8 cellular contexts compared by ENCODE assay signal in genomic region chr6:19803331-19804330, GRCh38. TPM values are rescaled to one million over a fixed set of nuclear protein-coding genes. Genes with fewer than 3 reads are reported as not detected.
A peak's percentile ranks its signal among the peaks of the same experiment; 100 is the strongest.
DNase-seq lines count a peak whose midpoint lies in the region; ATAC-seq and TF ChIP-seq lines count a peak whose summit lies in the region.

No MANE protein-coding gene starts in this region.

- peaks cover 44% of the 10 kb centered on the region for H3K36me3 Mint-ChIP-seq in nephron progenitor cell (ENCODE audit: low read depth)
- H3K36me3 Mint-ChIP-seq in activated CD8-positive, alpha-beta T cell treated with anti-CD3 and anti-CD28 coated beads, Interleukin-2, amount 10 ng/mL, durations not matched to agents 7 days and 5 days (ENCODE audit: low read depth): no peaks in the 10 kb centered on the region

- H3K27ac Mint-ChIP-seq in nephron progenitor cell: peak overlapping the region; percentile 99
- no peak overlapping the region for H3K27ac Mint-ChIP-seq in activated CD8-positive, alpha-beta T cell treated with anti-CD3 and anti-CD28 coated beads, Interleukin-2, amount 10 ng/mL, durations not matched to agents 7 days and 5 days

- peaks cover 56% of the 10 kb centered on the region for H3K9me3 Mint-ChIP-seq in nephron progenitor cell
- no peaks in the 10 kb centered on the region for H3K9me3 Mint-ChIP-seq in activated CD8-positive, alpha-beta T cell treated with anti-CD3 and anti-CD28 coated beads, Interleukin-2, amount 10 ng/mL, durations not matched to agents 7 days and 5 days (ENCODE audit: insufficient read depth)

- peak overlapping the region; percentile 49 for H3K4me3 ChIP-seq in colonic mucosa

- peak overlapping the region in 1 of 2 donors; percentile 77 for H3K9ac ChIP-seq in colonic mucosa (ENCODE audit: low read depth in 2 of 2, low read length in 2 of 2)

- CTCF ChIA-PET in activated CD8-positive, alpha-beta T cell treated with anti-CD3 and anti-CD28 coated beads, Interleukin-2, amount 10 ng/mL, durations not matched to agents 7 days and 5 days (lab: Charles Lee): no interaction called here
- CTCF ChIA-PET in HEK293T (lab: Yijun Ruan, JAX): no interaction called here

- peaks cover 51% of the 10 kb centered on the region for H3K4me1 Mint-ChIP-seq in nephron progenitor cell
- H3K4me1 Mint-ChIP-seq in activated CD8-positive, alpha-beta T cell treated with anti-CD3 and anti-CD28 coated beads, Interleukin-2, amount 10 ng/mL, durations not matched to agents 7 days and 5 days (ENCODE audit: low read depth): peaks cover 6% of the 10 kb centered on the region

- no peaks in the 10 kb centered on the region for H3K9me3 ChIP-seq in colonic mucosa

- DNase-seq in NCI-H146 treated with DMSO at 0.1 percent for 48 hours (lab: John Stamatoyannopoulos, UW; ENCODE audit: unreplicated experiment): peak; percentile 48
- no peak for DNase-seq in colonic mucosa
- no peak for DNase-seq in nephron progenitor cell
- DNase-seq in activated CD8-positive, alpha-beta T cell treated with anti-CD3 and anti-CD28 coated beads, Interleukin-2, amount 10 ng/mL, durations not matched to agents 7 days and 5 days: no peak
- no peak for DNase-seq in HEK293T (ENCODE audit: extremely low spot score)

- H3K4me1 ChIP-seq in colonic mucosa: peaks cover 7% of the 10 kb centered on the region

- peak overlapping the region; percentile 85 for H3K4me3 Mint-ChIP-seq in nephron progenitor cell
- no peak overlapping the region for H3K4me3 Mint-ChIP-seq in activated CD8-positive, alpha-beta T cell treated with anti-CD3 and anti-CD28 coated beads, Interleukin-2, amount 10 ng/mL, durations not matched to agents 7 days and 5 days

- intact Hi-C loops in colonic mucosa (cut with DNase I): no loop called here

- H3K27me3 Mint-ChIP-seq in nephron progenitor cell (ENCODE audit: low read depth, poor library complexity): no peaks in the 10 kb centered on the region
- H3K27me3 Mint-ChIP-seq in activated CD8-positive, alpha-beta T cell treated with anti-CD3 and anti-CD28 coated beads, Interleukin-2, amount 10 ng/mL, durations not matched to agents 7 days and 5 days (ENCODE audit: low read depth): peaks cover 19% of the 10 kb centered on the region

- H3K36me3 ChIP-seq in colonic mucosa: no peaks in the 10 kb centered on the region

- POLR2A ChIA-PET in activated CD8-positive, alpha-beta T cell treated with anti-CD3 and anti-CD28 coated beads, Interleukin-2, amount 10 ng/mL, durations not matched to agents 7 days and 5 days (lab: Charles Lee): no interaction called here
- POLR2A ChIA-PET in HEK293T (lab: Yijun Ruan, JAX): interaction anchor here (0.6 to 3.2 kb wide), 6 partner anchors 13 to 1284 kb away, joined by 3 to 24 read pairs (median 4); partner anchors contain the start of gene ID4

- ATAC-seq in HG03469 (IDR thresholded peaks at IDR 0.05; ENCODE audit: unreplicated experiment): no peak
- ATAC-seq in activated CD8-positive, alpha-beta T cell treated with anti-CD3 and anti-CD28 coated beads, Interleukin-2, amount 10 ng/mL, durations not matched to agents 7 days and 5 days: no peak
- no peak for ATAC-seq in GM19397 (IDR thresholded peaks at IDR 0.05; ENCODE audit: unreplicated experiment)

- no peaks in the 10 kb centered on the region for H3K27me3 ChIP-seq in colonic mucosa

- no peak for TF ChIP-seq CTCF in C4-2B (conservative IDR thresholded peaks at IDR 0.05)
- TF ChIP-seq CTCF in colonic mucosa (IDR thresholded peaks at IDR 0.05): no peak
- TF ChIP-seq CTCF in nephron progenitor cell (IDR thresholded peaks at IDR 0.05): no peak

- peak overlapping the region; percentile 85 for H3K27ac ChIP-seq in C4-2B
- peak overlapping the region; percentile 66 for H3K27ac ChIP-seq in colonic mucosa

TF ChIP-seq in HEK293T, 16 proteins besides CTCF, POLR2A, EP300 and RAD21:
- TF ChIP-seq ELF4 (IDR thresholded peaks at IDR 0.05): no peak
- TF ChIP-seq FOXM1 (IDR thresholded peaks at IDR 0.05; ENCODE audit: borderline replicate concordance): no peak
- TF ChIP-seq CTBP1 (IDR thresholded peaks at IDR 0.05; ENCODE audit: borderline replicate concordance): no peak
- TF ChIP-seq ARNT (IDR thresholded peaks at IDR 0.05): no peak
- TF ChIP-seq SUZ12 (IDR thresholded peaks at IDR 0.05): no peak
- TF ChIP-seq FOXK2 (IDR thresholded peaks at IDR 0.05): no peak
- TF ChIP-seq NFRKB (IDR thresholded peaks at IDR 0.05): no peak
- TF ChIP-seq LEF1 (IDR thresholded peaks at IDR 0.05; ENCODE audit: borderline replicate concordance): no peak
- no peak for TF ChIP-seq L3MBTL2 (conservative IDR thresholded peaks at IDR 0.05)
- TF ChIP-seq ZNF384 (IDR thresholded peaks at IDR 0.05): no peak
- no peak for TF ChIP-seq PKNOX1 (IDR thresholded peaks at IDR 0.05)
- TF ChIP-seq BHLHE40 (IDR thresholded peaks at IDR 0.05; ENCODE audit: borderline replicate concordance): no peak
- no peak for TF ChIP-seq FOXA1 (IDR thresholded peaks at IDR 0.05)
- no peak for TF ChIP-seq HDGF (IDR thresholded peaks at IDR 0.05; ENCODE audit: borderline replicate concordance)
- TF ChIP-seq SP1 (IDR thresholded peaks at IDR 0.05): no peak
- TF ChIP-seq TARDBP (IDR thresholded peaks at IDR 0.05): no peak

RNA-seq across cellular contexts. Expression of gene ID4, which starts 33.5 kb away (rescaled TPM):
- total RNA-seq in colonic mucosa: 1 to 10 TPM; 2.4 to 5.3 TPM
- not detected for total RNA-seq in activated CD8-positive, alpha-beta T cell treated with anti-CD3 and anti-CD28 coated beads, Interleukin-2, amount 10 ng/mL, durations not matched to agents 7 days and 5 days
